ENCODE assay signal across 8 cellular contexts in genomic region chr4:98928131-98928504, GRCh38. TPM values are rescaled to one million over a fixed set of nuclear protein-coding genes. Genes with fewer than 3 reads are reported as not detected.
A peak's percentile ranks its signal among the peaks of the same experiment; 100 is the strongest.
DNase-seq lines count a peak whose midpoint lies in the region; ATAC-seq and TF ChIP-seq lines count a peak whose summit lies in the region.

No MANE protein-coding gene starts in this region.

- peak overlapping the region; percentile 90 for H3K4me3 Mint-ChIP-seq in activated CD4-positive, alpha-beta T cell treated with anti-CD3 and anti-CD28 coated beads, Interleukin-2, amount 10 ng/mL, durations not matched to agents 24 days and 14 days

- H3K9me3 Mint-ChIP-seq in activated CD4-positive, alpha-beta T cell treated with anti-CD3 and anti-CD28 coated beads, Interleukin-2, amount 10 ng/mL, durations not matched to agents 24 days and 14 days: no peaks in the 10 kb centered on the region

- no peaks in the 10 kb centered on the region for H3K27me3 Mint-ChIP-seq in activated CD4-positive, alpha-beta T cell treated with anti-CD3 and anti-CD28 coated beads, Interleukin-2, amount 10 ng/mL, durations not matched to agents 24 days and 14 days

- WGBS in liver: under 1% methylated on average over 26 of the region's 26 CpGs

- peaks cover 2 to 16% (median 4%) of the 10 kb centered on the region in 4 donors for H3K4me1 ChIP-seq in liver (ENCODE audit: control insufficient read depth in 4 of 4, insufficient read depth in 4 of 4, low read length in 3 of 4)

- H3K4me1 Mint-ChIP-seq in activated CD4-positive, alpha-beta T cell treated with anti-CD3 and anti-CD28 coated beads, Interleukin-2, amount 10 ng/mL, durations not matched to agents 24 days and 14 days: peaks cover 41% of the 10 kb centered on the region

- peak overlapping the region; percentile 97 for H3K27ac Mint-ChIP-seq in activated CD4-positive, alpha-beta T cell treated with anti-CD3 and anti-CD28 coated beads, Interleukin-2, amount 10 ng/mL, durations not matched to agents 24 days and 14 days

- peak overlapping the region in 1 of 2 donors; percentile 64 for H3K9ac ChIP-seq in liver (ENCODE audit: low read depth in 1 of 2, low read length in 2 of 2)

- ATAC-seq in GM18858 (IDR thresholded peaks at IDR 0.05; ENCODE audit: unreplicated experiment) (peak; percentile 26), HG03066 (IDR thresholded peaks at IDR 0.05; ENCODE audit: low read depth, unreplicated experiment) (peak; percentile 37)

- no peak for TF ChIP-seq CTCF in AG04450 (IDR thresholded peaks at IDR 0.05; ENCODE audit: low read depth, low read length)
- TF ChIP-seq CTCF in liver (IDR thresholded peaks at IDR 0.05; ENCODE audit: low read depth, low read length, missing input control): no peak

- CTCF ChIA-PET in AG04450 (lab: Charles Lee): interaction anchor here (0.7 to 1.2 kb wide), 10 partner anchors 13 to 780 kb away, joined by 3 to 6 read pairs (median 4); partner anchors contain the start of gene METAP1

- peaks cover 0 to 3% (median 0%) of the 10 kb centered on the region in 4 donors for H3K36me3 ChIP-seq in liver (ENCODE audit: control insufficient read depth in 4 of 4, insufficient read depth in 3 of 4, low read depth in 1 of 4, low read length in 3 of 4)

- DNase-seq in AG04450 (ENCODE audit: low read depth, low spot score) (peak; percentile 38), NCI-H446 treated with DMSO at 0.1 percent for 48 hours (lab: John Stamatoyannopoulos, UW) (peak; percentile 70), dermis blood vessel endothelial cell (peak; percentile 84)
- DNase-seq in activated CD4-positive, alpha-beta T cell treated with anti-CD3 and anti-CD28 coated beads, Interleukin-2, amount 10 ng/mL, durations not matched to agents 24 days and 14 days: peak; percentile 90
- peak; percentile 62 to 78 for DNase-seq in stimulated activated CD4-positive, alpha-beta T cell treated with anti-CD3 and anti-CD28 coated beads, Interleukin-4, amount 100 ng/mL, for 48 hours (ENCODE audit: low read depth in 2 of 2)

- POLR2A ChIA-PET in AG04450 (lab: Yijun Ruan, JAX): interaction anchor here (0.7 to 1.9 kb wide), 6 partner anchors 10 to 667 kb away, joined by 3 to 15 read pairs (median 4); partner anchors contain the start of genes METAP1 and RAP1GDS1

- H3K9me3 ChIP-seq in AG04450 (ENCODE audit: control insufficient read depth, insufficient read depth, low read length): peaks cover 7% of the 10 kb centered on the region; the same call in 1 of the 2 replicates
- no peaks in the 10 kb centered on the region for H3K9me3 ChIP-seq in liver (ENCODE audit: control insufficient read depth in 4 of 4, low read length in 3 of 4)

- no peaks in the 10 kb centered on the region for H3K27me3 ChIP-seq in AG04450 (ENCODE audit: control insufficient read depth, insufficient read depth, low read length)
- H3K27me3 ChIP-seq in liver (ENCODE audit: control insufficient read depth in 4 of 4, insufficient read depth in 4 of 4, low read length in 3 of 4): no peaks in the 10 kb centered on the region

- intact Hi-C loops in activated CD4-positive, alpha-beta T cell treated with anti-CD3 and anti-CD28 coated beads, Interleukin-2, amount 10 ng/mL, durations not matched to agents 24 days and 14 days (cut with micrococcal nuclease): loop anchor here (1.0 to 10.0 kb wide), 10 partner anchors 129 to 1023 kb away; partner anchors contain the start of genes ADH5, H2AZ1, STPG2 and TRMT10A

- H3K4me3 ChIP-seq in AG04450 (ENCODE audit: low read depth, low read length): peak overlapping the region; percentile 96
- peak overlapping the region; percentile 90 to 99 (median 91) for H3K4me3 ChIP-seq in liver (ENCODE audit: low read depth in 1 of 3, low read length in 3 of 3)

- peaks cover 21% of the 10 kb centered on the region for H3K36me3 Mint-ChIP-seq in activated CD4-positive, alpha-beta T cell treated with anti-CD3 and anti-CD28 coated beads, Interleukin-2, amount 10 ng/mL, durations not matched to agents 24 days and 14 days (ENCODE audit: low read depth)

- peak overlapping the region; percentile 78 for H3K27ac ChIP-seq in AG04450 (ENCODE audit: low read depth, low read length)
- H3K27ac ChIP-seq in liver (ENCODE audit: low read depth in 1 of 2, low read length in 2 of 2): peak overlapping the region; percentile 93 to 98

- TF ChIP-seq RAD21 in liver (IDR thresholded peaks at IDR 0.05): no peak

TF ChIP-seq in liver, 16 proteins besides CTCF, POLR2A, EP300 and RAD21:
- TF ChIP-seq HNF4A (conservative IDR thresholded peaks at IDR 0.05) (no peak), EGR1 (IDR thresholded peaks at IDR 0.05; ENCODE audit: low read depth in 2 of 2) (no peak), MAX (IDR thresholded peaks at IDR 0.05) (peak; percentile 66), TAF1 (conservative IDR thresholded peaks at IDR 0.05) (no peak), HNF4G (IDR thresholded peaks at IDR 0.05) (no peak), REST (IDR thresholded peaks at IDR 0.05) (no peak), FOXA1 (IDR thresholded peaks at IDR 0.05) (no peak)

RNA-seq across cellular contexts. Expression of gene EIF4E, which starts 0.8 kb away (rescaled TPM):
- polyA plus RNA-seq in AG04450 (2011; rRNA removed) (72.4 and 94.7 TPM in 2 replicates), liver (10 to 100 TPM; 32.0 to 40.0 TPM)
- 45.7 and 90.0 TPM in 2 replicates for polyA minus RNA-seq in AG04450 (2011; rRNA and poly(A)+ RNA removed)
- 151 and 156 TPM in 2 replicates for total RNA-seq in activated CD4-positive, alpha-beta T cell treated with anti-CD3 and anti-CD28 coated beads, Interleukin-2, amount 10 ng/mL, durations not matched to agents 24 days and 14 days
- total RNA-seq in dermis blood vessel endothelial cell (236 and 274 TPM in 2 replicates), liver (10 to 100 TPM; 64.5 to 64.6 TPM)

Comparison
In these comparisons a context has a peak if more than half of its experiments do, and no peak if none do; other contexts are left out.
1. Peak in every context shown above with its lines: DNase-seq, ATAC-seq, H3K4me3 ChIP-seq and H3K27ac ChIP-seq.
2. DNase-seq: peak in every context shown above with its lines; median percentile 90 in activated CD4-positive, alpha-beta T cell treated with anti-CD3 and anti-CD28 coated beads, Interleukin-2, amount 10 ng/mL, durations not matched to agents 24 days and 14 days; 84 in dermis blood vessel endothelial cell; 70 in NCI-H446 treated with DMSO at 0.1 percent for 48 hours; 70 in stimulated activated CD4-positive, alpha-beta T cell treated with anti-CD3 and anti-CD28 coated beads, Interleukin-4, amount 100 ng/mL, for 48 hours; 38 in AG04450.